Comparison of ENCODE assay signal across 20 cellular contexts in genomic region chr11:91800208-91800914, GRCh38.
DNase-seq lines count a peak whose midpoint lies in the region; ATAC-seq, FAIRE-seq and TF ChIP-seq lines count a peak whose summit lies in the region.
"Had no signal": no experiment of that assay in that cellular context is flagged by ENCODE, and none has a peak within 500 bp of the region (broad histone marks: within the 10 kb centered on the region; RNA-seq: fewer than 3 reads in every experiment).

No MANE protein-coding gene starts in this region.

- no peak overlapping the region for H3K27ac ChIP-seq in heart left ventricle
- no peak overlapping the region for H3K27ac ChIP-seq in left ventricle myocardium inferior (replicated peaks)
- no peak overlapping the region for H3K27ac ChIP-seq in H1 (ENCODE audit: low read depth, low read length)
- no peak overlapping the region for H3K27ac ChIP-seq in neural progenitor cell
- H3K27ac ChIP-seq: KMS-11, Peyer's patch had no signal

- H4K20me1 ChIP-seq in H1 (replicated peaks in 1 of 2; ENCODE audit: control insufficient read depth in 1 of 2, insufficient read depth in 2 of 2, low read length in 2 of 2) (no peaks in the 10 kb centered on the region), neural progenitor cell (ENCODE audit: low read depth) (no peaks in the 10 kb centered on the region)

- H3K4me1 ChIP-seq in heart left ventricle = peaks cover 0 to 3% (median 0%) of the 10 kb centered on the region in 12 donors
- no peaks in the 10 kb centered on the region for H3K4me1 ChIP-seq in left ventricle myocardium inferior
- H3K4me1 ChIP-seq in H1 (replicated peaks in 1 of 4; ENCODE audit: control insufficient read depth in 3 of 4, insufficient read depth in 4 of 4, low read length in 3 of 4) = peaks cover 0 to 15% (median 7%) of the 10 kb centered on the region in 4 experiments; a peak in 5 of 7 replicates
- peaks cover 23% of the 10 kb centered on the region for H3K4me1 ChIP-seq in neural progenitor cell
- H3K4me1 ChIP-seq: Peyer's patch had no signal

- peaks cover 24% of the 10 kb centered on the region for H3K4me1 Mint-ChIP-seq in neural progenitor cell
- H3K4me1 Mint-ChIP-seq: CD4-positive, CD25-positive, alpha-beta regulatory T cell had no signal

- no peak overlapping the region for H3K14ac ChIP-seq in H1 (ENCODE audit: insufficient read length)

- CTCF ChIA-PET in H1 (lab: Charles Lee; ENCODE audit: partially characterized antibody) = interaction anchor here (0.6 to 1.2 kb wide), 2 partner anchors 71 to 194 kb away, joined by 3 to 4 read pairs; no protein-coding TSS in a partner anchor

- H3K27me3 ChIP-seq in heart left ventricle (no peaks in the 10 kb centered on the region), left ventricle myocardium inferior (ENCODE audit: low read depth) (no peaks in the 10 kb centered on the region), H1 (replicated peaks in 1 of 4; ENCODE audit: control insufficient read depth in 3 of 4, extremely low read depth in 1 of 4, insufficient read depth in 3 of 4, low read length in 3 of 4) (no peaks in the 10 kb centered on the region), neural progenitor cell (no peaks in the 10 kb centered on the region)
- H3K27me3 ChIP-seq: Peyer's patch had no signal

- H4K5ac ChIP-seq in H1 (ENCODE audit: insufficient read length, low read depth, low read length) = no peak overlapping the region

- peaks cover 7% of the 10 kb centered on the region for H3F3A ChIP-seq in neural progenitor cell (ENCODE audit: low read depth)

- H3K56ac ChIP-seq in H1 (replicated peaks; ENCODE audit: insufficient read length, low read depth, low read length) = no peak overlapping the region

- H3K9me3 Mint-ChIP-seq in neural progenitor cell = no peaks in the 10 kb centered on the region

- H2BK15ac ChIP-seq in H1 (ENCODE audit: low read length) = peak overlapping the region; percentile 76; the same call in 1 of the 2 replicates

- TF ChIP-seq RAD21 in H1 (IDR thresholded peaks at IDR 0.05 in 1 of 2, conservative IDR thresholded peaks at IDR 0.05 in 1 of 2; ENCODE audit: low read depth in 2 of 2, low read length in 2 of 2) = no peak

- H3K23me2 ChIP-seq in H1 (ENCODE audit: low read depth, low read length) = no peaks in the 10 kb centered on the region

- H3K4ac ChIP-seq in H1 (replicated peaks; ENCODE audit: insufficient read length, low read depth, low read length) = no peak overlapping the region

- H3K79me1 ChIP-seq in H1 (ENCODE audit: low read depth, low read length) = no peaks in the 10 kb centered on the region

- no peak overlapping the region for H2AK5ac ChIP-seq in H1 (ENCODE audit: low read depth, low read length)

- H3K36me3 ChIP-seq in heart left ventricle (no peaks in the 10 kb centered on the region), left ventricle myocardium inferior (no peaks in the 10 kb centered on the region), H1 (ENCODE audit: control insufficient read depth in 2 of 4, insufficient read depth in 4 of 4, low read length in 3 of 4) (no peaks in the 10 kb centered on the region), neural progenitor cell (no peaks in the 10 kb centered on the region)
- H3K36me3 ChIP-seq: Peyer's patch had no signal

- H3K4me3 ChIP-seq in heart left ventricle (no peak overlapping the region), left ventricle myocardium inferior (no peak overlapping the region), H1 (ENCODE audit: extremely low read depth in 1 of 4, insufficient read depth in 2 of 4, low read depth in 3 of 4, low read length in 4 of 4) (no peak overlapping the region), neural progenitor cell (no peak overlapping the region)
- H3K4me3 ChIP-seq: A549, Peyer's patch had no signal

- no peak overlapping the region for H3K23ac ChIP-seq in H1 (ENCODE audit: insufficient read length)

- no peak overlapping the region for H3K18ac ChIP-seq in H1 (ENCODE audit: extremely low read depth, low read length)

- no peak for FAIRE-seq in H1 (lab: Jason Lieb, UNC)
- FAIRE-seq: A549 had no signal

- no peak overlapping the region for H2BK120ac ChIP-seq in H1 (replicated peaks; ENCODE audit: low read depth, low read length)

- H3K9ac ChIP-seq in H1 (replicated peaks in 1 of 4; ENCODE audit: extremely low read depth in 1 of 4, low read depth in 3 of 4, low read length in 3 of 4) (no peak overlapping the region; a peak in 1 of 7 replicates), neural progenitor cell (no peak overlapping the region)
- H3K9ac ChIP-seq: KMS-11 had no signal

- no peak for TF ChIP-seq CTCF in heart left ventricle (IDR thresholded peaks at IDR 0.05)
- TF ChIP-seq CTCF in left ventricle myocardium inferior (IDR thresholded peaks at IDR 0.05; ENCODE audit: borderline replicate concordance) = no peak
- TF ChIP-seq CTCF in H1 (IDR thresholded peaks at IDR 0.05; ENCODE audit: control extremely low read depth in 1 of 3, insufficient read depth in 1 of 3, low read depth in 1 of 3, low read length in 3 of 3) = no peak
- no peak for TF ChIP-seq CTCF in neural progenitor cell (IDR thresholded peaks at IDR 0.05)

- H2BK5ac ChIP-seq in H1 (ENCODE audit: low read depth, low read length) = peak overlapping the region; percentile 67; the same call in 1 of the 2 replicates

- peak in 2 of 4 donors; percentile 47 to 55 for ATAC-seq in heart left ventricle
- no peak for ATAC-seq in HG03135 (IDR thresholded peaks at IDR 0.05; ENCODE audit: unreplicated experiment)
- ATAC-seq in HG02623 (IDR thresholded peaks at IDR 0.05; ENCODE audit: unreplicated experiment) = no peak
- ATAC-seq in HG02852 (IDR thresholded peaks at IDR 0.05; ENCODE audit: unreplicated experiment) = no peak
- ATAC-seq: A549 had no signal

- H2AFZ ChIP-seq in H1 (ENCODE audit: low read length) (no peak overlapping the region), neural progenitor cell (replicated peaks) (no peak overlapping the region)

- H3K4me3 Mint-ChIP-seq in neural progenitor cell = no peak overlapping the region
- H3K4me3 Mint-ChIP-seq: CD4-positive, CD25-positive, alpha-beta regulatory T cell; H9 had no signal

- H3K9me3 ChIP-seq in heart left ventricle = no peaks in the 10 kb centered on the region
- no peaks in the 10 kb centered on the region for H3K9me3 ChIP-seq in left ventricle myocardium inferior (replicated peaks)
- no peaks in the 10 kb centered on the region; a peak in 1 of 4 replicates for H3K9me3 ChIP-seq in H1 (ENCODE audit: insufficient read depth in 2 of 2, low read depth in 1 of 2, low read length in 1 of 2)
- no peaks in the 10 kb centered on the region for H3K9me3 ChIP-seq in neural progenitor cell (ENCODE audit: low read depth)
- H3K9me3 ChIP-seq: A549, Peyer's patch had no signal

- H3K27ac Mint-ChIP-seq in neural progenitor cell = peak overlapping the region; percentile 43
- H3K27ac Mint-ChIP-seq: CD4-positive, CD25-positive, alpha-beta regulatory T cell; H9 had no signal

- H3K27me3 Mint-ChIP-seq in neural progenitor cell (ENCODE audit: insufficient read depth, low read depth) = peaks cover 3% of the 10 kb centered on the region
- H3K27me3 Mint-ChIP-seq: CD4-positive, CD25-positive, alpha-beta regulatory T cell had no signal

- no peak overlapping the region for H2BK12ac ChIP-seq in H1 (ENCODE audit: low read depth, low read length)

- TF ChIP-seq EP300 in H1 (IDR thresholded peaks at IDR 0.05; ENCODE audit: borderline replicate concordance in 1 of 2, low read depth in 2 of 2, low read length in 2 of 2) = no peak

- H4K91ac ChIP-seq in H1 (replicated peaks; ENCODE audit: insufficient read length, low read length) = no peak overlapping the region

- POLR2A ChIA-PET in H1 (lab: Charles Lee; ENCODE audit: partially characterized antibody) = interaction anchor here (0.6 kb wide), 1 partner anchor 1580 kb away, joined by 3 read pairs; no protein-coding TSS in a partner anchor

- WGBS in heart left ventricle, 4 donors = 66 to 84% (median 72%) methylated on average over 4 to 9 of the region's 9 CpGs
- 98% methylated on average over 9 of the region's 9 CpGs; no CpG with 5 or more reads in 1 of the 2 experiments for WGBS in H1 (ENCODE audit: extremely low coverage in 1 of 2, insufficient coverage in 1 of 2, insufficient read length in 1 of 2, insufficient replicate concordance in 2 of 2, low coverage in 1 of 2, low lambda C conversion rate in 2 of 2, missing lambda C conversion rate in 1 of 2), 2 experiments

- DNase-seq in heart left ventricle (peak in 3 of 5 donors; percentile 31 to 51 (median 44)), left ventricle myocardium inferior (no peak), H1 (ENCODE audit: low read depth in 1 of 2, low spot score in 2 of 2) (no peak), neural progenitor cell (ENCODE audit: low spot score) (no peak)
- DNase-seq in stimulated activated CD8-positive, alpha-beta memory T cell treated with anti-CD3 and anti-CD28 coated beads, Interleukin-4, amount 100 ng/mL, for 48 hours = no peak
- DNase-seq: CD4-positive, CD25-positive, alpha-beta regulatory T cell; EL; H9; IMR-90; NCI-H1105; NCI-H146; NCI-H2029; NCI-H345; NCI-H526; Peyer's patch had no signal

- peaks cover 2% of the 10 kb centered on the region for H3K36me3 Mint-ChIP-seq in neural progenitor cell
- H3K36me3 Mint-ChIP-seq: CD4-positive, CD25-positive, alpha-beta regulatory T cell had no signal

- H3K79me2 ChIP-seq in H1 (ENCODE audit: control insufficient read depth in 1 of 2, insufficient read depth in 2 of 2, low read length in 2 of 2) (no peaks in the 10 kb centered on the region), neural progenitor cell (ENCODE audit: low read depth) (no peaks in the 10 kb centered on the region)

- H3K4me2 ChIP-seq in H1 (ENCODE audit: insufficient read depth in 1 of 2, low read depth in 2 of 2, low read length in 2 of 2) (no peak overlapping the region), neural progenitor cell (no peak overlapping the region)
- H3K4me2 ChIP-seq: A549, KMS-11 had no signal

- intact Hi-C loops in heart left ventricle (cut with DNase I) = no loop called here
- intact Hi-C loops in left ventricle myocardium inferior (cut with micrococcal nuclease) = no loop called here

- TF ChIP-seq POLR2A in heart left ventricle (IDR thresholded peaks at IDR 0.05) (no peak), H1 (IDR thresholded peaks at IDR 0.05; ENCODE audit: control extremely low read depth in 1 of 2, low read depth in 2 of 2, low read length in 2 of 2) (no peak)

- H2BK20ac ChIP-seq in H1 (ENCODE audit: low read length) = no peak overlapping the region

- no peak overlapping the region for H4K8ac ChIP-seq in H1 (ENCODE audit: extremely low read depth, insufficient read depth, low read length)

TF ChIP-seq in H1, 55 proteins besides CTCF, POLR2A, EP300 and RAD21 (continues in another document):
- no peak for TF ChIP-seq ATF3 (IDR thresholded peaks at IDR 0.05; ENCODE audit: insufficient read depth, low read depth, low read length)
- no peak for TF ChIP-seq TAF7 (optimal IDR thresholded peaks at IDR 0.05; ENCODE audit: borderline replicate concordance, low read depth, low read length)
- TF ChIP-seq CHD1 (IDR thresholded peaks at IDR 0.05; ENCODE audit: low read depth, low read length) = no peak
- TF ChIP-seq HDAC6 (IDR thresholded peaks at IDR 0.05; ENCODE audit: low read depth, low read length) = no peak
- no peak for TF ChIP-seq BCL11A (IDR thresholded peaks at IDR 0.05; ENCODE audit: low read depth in 2 of 2, low read length in 2 of 2)

Comparison
In these comparisons a context has a peak if more than half of its experiments do, and no peak if none do; other contexts are left out.
1. DNase-seq: peak in heart left ventricle (3 of 5); none in left ventricle myocardium inferior (single experiment), H1 (0 of 2), neural progenitor cell (single experiment) and stimulated activated CD8-positive, alpha-beta memory T cell treated with anti-CD3 and anti-CD28 coated beads, Interleukin-4, amount 100 ng/mL, for 48 hours (single experiment).